ENCODE assay signal across 8 cellular contexts in the genomic region with DNA sequence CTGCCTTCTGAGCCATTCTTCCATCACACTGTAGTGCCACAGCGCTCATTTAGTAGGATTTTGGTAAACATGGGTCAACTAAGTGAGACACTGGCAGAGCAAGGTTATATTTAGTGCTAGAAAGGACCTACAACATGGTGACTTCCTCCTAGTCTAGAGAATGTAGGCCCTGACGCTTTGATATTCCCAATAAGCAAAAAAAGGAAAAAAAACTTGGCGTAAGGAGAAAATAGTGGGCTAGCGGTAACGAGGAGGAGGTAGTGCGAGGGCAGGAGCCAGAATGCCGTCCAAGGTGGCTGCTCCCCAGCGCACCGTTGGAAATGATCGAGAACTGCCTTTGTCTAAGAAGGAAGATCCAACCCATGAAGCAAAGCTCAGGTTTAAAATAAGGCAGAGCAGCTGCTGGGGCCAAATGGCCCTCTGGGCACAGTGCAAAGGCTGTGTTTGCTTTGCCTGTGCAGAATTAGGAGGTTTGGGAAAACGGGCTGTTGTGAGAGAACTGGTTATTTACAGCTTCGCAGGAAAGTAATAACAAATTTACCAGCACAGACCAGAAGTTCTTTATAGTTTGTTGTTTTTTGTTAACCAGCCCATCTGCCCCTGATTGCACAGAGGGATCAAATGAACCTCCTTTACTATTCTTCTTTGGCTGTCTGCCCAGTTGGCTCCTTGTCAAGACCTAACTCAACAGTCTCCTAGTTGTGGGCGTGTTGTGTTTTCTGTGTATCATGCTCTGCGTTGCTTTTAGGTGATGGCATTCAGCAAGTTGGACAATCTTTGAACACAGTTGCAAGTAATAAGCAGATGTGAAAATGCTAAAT.
DNase-seq lines count a peak whose midpoint lies in the region; ATAC-seq and TF ChIP-seq lines count a peak whose summit lies in the region.

No MANE protein-coding gene starts in this region.

- H3K27me3 ChIP-seq in tibial artery = no peaks in the 10 kb centered on the region

- H3K27me3 Mint-ChIP-seq in nephron (ENCODE audit: low read depth) = no peaks in the 10 kb centered on the region
- H3K27me3 Mint-ChIP-seq in WTC11 (ENCODE audit: low read depth) = no peaks in the 10 kb centered on the region

- H3K9me3 Mint-ChIP-seq in nephron = no peaks in the 10 kb centered on the region
- H3K9me3 Mint-ChIP-seq in WTC11 = no peaks in the 10 kb centered on the region

- no peak overlapping the region for H3K27ac ChIP-seq in tibial artery

- H3K4me1 Mint-ChIP-seq in nephron (peaks cover 69% of the 10 kb centered on the region), WTC11 (no peaks in the 10 kb centered on the region)

- intact Hi-C loops in tibial artery (cut with DNase I; ENCODE audit: low total_unique reads) = no loop called here

- H3K4me3 ChIP-seq in tibial artery = no peak overlapping the region

- DNase-seq in GM03348 (ENCODE audit: low spot score) (peak; percentile 35), NCI-H226 (peak; percentile 86), cerebellar cortex (ENCODE audit: low spot score) (peak; percentile 56), WTC11 (ENCODE audit: low spot score) (no peak), tibial artery (no peak), putamen (ENCODE audit: low spot score) (no peak), GDM1 (lab: John Stamatoyannopoulos, UW) (no peak)

- POLR2A ChIA-PET in WTC11 (lab: Charles Lee) = no interaction called here

- H3K4me3 Mint-ChIP-seq in nephron = peak overlapping the region in 2 of 3 experiments; percentile 43 to 50
- H3K4me3 Mint-ChIP-seq in WTC11 = no peak overlapping the region

- H3K36me3 Mint-ChIP-seq in nephron (ENCODE audit: low read depth) (peaks cover 56% of the 10 kb centered on the region), WTC11 (peaks cover 2% of the 10 kb centered on the region; the same call in 1 of the 2 replicates)

- CTCF ChIA-PET in WTC11 (lab: Charles Lee) = no interaction called here

- no peaks in the 10 kb centered on the region for H3K9me3 ChIP-seq in tibial artery

- TF ChIP-seq CTCF in nephron (IDR thresholded peaks at IDR 0.05; ENCODE audit: unreplicated experiment in 3 of 3) (no peak), WTC11 (IDR thresholded peaks at IDR 0.05) (no peak), tibial artery (IDR thresholded peaks at IDR 0.05) (no peak)

- peaks cover 0 to 25% (median 4%) of the 10 kb centered on the region in 4 donors for H3K4me1 ChIP-seq in tibial artery

- peaks cover 0 to 17% (median 14%) of the 10 kb centered on the region in 3 donors for H3K36me3 ChIP-seq in tibial artery

- peak overlapping the region; percentile 95 to 99 (median 97) for H3K27ac Mint-ChIP-seq in nephron
- no peak overlapping the region for H3K27ac Mint-ChIP-seq in WTC11

- ATAC-seq in WTC11 = no peak

TF ChIP-seq in WTC11, 78 proteins besides CTCF, POLR2A, EP300 and RAD21:
- TF ChIP-seq GTF2I (CRISPR knock-in tag; conservative IDR thresholded peaks at IDR 0.05) (no peak), ZNF423 (CRISPR knock-in tag; IDR thresholded peaks at IDR 0.05) (no peak), JAZF1 (CRISPR knock-in tag; IDR thresholded peaks at IDR 0.05) (no peak), ATF1 (CRISPR knock-in tag; IDR thresholded peaks at IDR 0.05) (no peak), NFATC4 (CRISPR knock-in tag; IDR thresholded peaks at IDR 0.05) (no peak)
- TF ChIP-seq, protein P1, sequence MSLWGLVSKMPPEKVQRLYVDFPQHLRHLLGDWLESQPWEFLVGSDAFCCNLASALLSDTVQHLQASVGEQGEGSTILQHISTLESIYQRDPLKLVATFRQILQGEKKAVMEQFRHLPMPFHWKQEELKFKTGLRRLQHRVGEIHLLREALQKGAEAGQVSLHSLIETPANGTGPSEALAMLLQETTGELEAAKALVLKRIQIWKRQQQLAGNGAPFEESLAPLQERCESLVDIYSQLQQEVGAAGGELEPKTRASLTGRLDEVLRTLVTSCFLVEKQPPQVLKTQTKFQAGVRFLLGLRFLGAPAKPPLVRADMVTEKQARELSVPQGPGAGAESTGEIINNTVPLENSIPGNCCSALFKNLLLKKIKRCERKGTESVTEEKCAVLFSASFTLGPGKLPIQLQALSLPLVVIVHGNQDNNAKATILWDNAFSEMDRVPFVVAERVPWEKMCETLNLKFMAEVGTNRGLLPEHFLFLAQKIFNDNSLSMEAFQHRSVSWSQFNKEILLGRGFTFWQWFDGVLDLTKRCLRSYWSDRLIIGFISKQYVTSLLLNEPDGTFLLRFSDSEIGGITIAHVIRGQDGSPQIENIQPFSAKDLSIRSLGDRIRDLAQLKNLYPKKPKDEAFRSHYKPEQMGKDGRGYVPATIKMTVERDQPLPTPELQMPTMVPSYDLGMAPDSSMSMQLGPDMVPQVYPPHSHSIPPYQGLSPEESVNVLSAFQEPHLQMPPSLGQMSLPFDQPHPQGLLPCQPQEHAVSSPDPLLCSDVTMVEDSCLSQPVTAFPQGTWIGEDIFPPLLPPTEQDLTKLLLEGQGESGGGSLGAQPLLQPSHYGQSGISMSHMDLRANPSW (CRISPR knock-in tag; conservative IDR thresholded peaks at IDR 0.05; ENCODE audit: low read depth) = no peak
- TF ChIP-seq, protein P2, sequence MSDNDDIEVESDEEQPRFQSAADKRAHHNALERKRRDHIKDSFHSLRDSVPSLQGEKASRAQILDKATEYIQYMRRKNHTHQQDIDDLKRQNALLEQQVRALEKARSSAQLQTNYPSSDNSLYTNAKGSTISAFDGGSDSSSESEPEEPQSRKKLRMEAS (CRISPR knock-in tag; IDR thresholded peaks at IDR 0.05) = no peak
- TF ChIP-seq, protein P3, sequence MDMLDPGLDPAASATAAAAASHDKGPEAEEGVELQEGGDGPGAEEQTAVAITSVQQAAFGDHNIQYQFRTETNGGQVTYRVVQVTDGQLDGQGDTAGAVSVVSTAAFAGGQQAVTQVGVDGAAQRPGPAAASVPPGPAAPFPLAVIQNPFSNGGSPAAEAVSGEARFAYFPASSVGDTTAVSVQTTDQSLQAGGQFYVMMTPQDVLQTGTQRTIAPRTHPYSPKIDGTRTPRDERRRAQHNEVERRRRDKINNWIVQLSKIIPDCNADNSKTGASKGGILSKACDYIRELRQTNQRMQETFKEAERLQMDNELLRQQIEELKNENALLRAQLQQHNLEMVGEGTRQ (CRISPR knock-in tag; IDR thresholded peaks at IDR 0.05) = no peak

Comparison
In these comparisons a context has a peak if more than half of its experiments do, and no peak if none do; other contexts are left out.
1. DNase-seq: peak in GM03348 (single experiment), NCI-H226 (single experiment) and cerebellar cortex (single experiment); none in WTC11 (single experiment), tibial artery (0 of 2), putamen (single experiment) and GDM1 (single experiment).